Comparison of ENCODE assay signal across 23 cellular contexts in genomic region chr15:87167055-87167454, GRCh38.
DNase-seq lines count a peak whose midpoint lies in the region; ATAC-seq, FAIRE-seq and TF ChIP-seq lines count a peak whose summit lies in the region.
"Had no signal": no experiment of that assay in that cellular context is flagged by ENCODE, and none has a peak within 500 bp of the region (broad histone marks: within the 10 kb centered on the region; RNA-seq: fewer than 3 reads in every experiment).

No MANE protein-coding gene starts in this region.

- H3K4me3 Mint-ChIP-seq in HFFc6 = no peak overlapping the region
- H3K4me3 Mint-ChIP-seq: CD4-positive, CD25-positive, alpha-beta regulatory T cell; IgD-negative memory B cell had no signal

- TF ChIP-seq CTCF in HFFc6 (IDR thresholded peaks at IDR 0.05) (no peak), bronchial epithelial cell (IDR thresholded peaks at IDR 0.05; ENCODE audit: insufficient read depth, low read length, severe bottlenecking) (no peak), BE2C (IDR thresholded peaks at IDR 0.05; ENCODE audit: low read depth, low read length) (no peak)

- H3K9me3 Mint-ChIP-seq in HFFc6 = no peaks in the 10 kb centered on the region; the same call in 1 of the 2 replicates

- H3K4me3 ChIP-seq in bronchial epithelial cell (ENCODE audit: low read depth, low read length) (no peak overlapping the region), mesenchymal stem cell (ENCODE audit: insufficient read depth in 1 of 2, low read depth in 1 of 2, low read length in 2 of 2) (no peak overlapping the region), BE2C (ENCODE audit: low read depth, low read length) (no peak overlapping the region)
- H3K4me3 ChIP-seq: MG63, SK-N-MC had no signal

- H3K23ac ChIP-seq in mesenchymal stem cell (ENCODE audit: low read length in 2 of 2) = no peak overlapping the region

- FAIRE-seq in bronchial epithelial cell (lab: Jason Lieb, UNC) = no peak
- FAIRE-seq: HTR-8/SVneo had no signal

- no peak overlapping the region for H4K91ac ChIP-seq in mesenchymal stem cell (ENCODE audit: low read length)

- H3K36me3 Mint-ChIP-seq in HFFc6 (ENCODE audit: low read depth) = no peaks in the 10 kb centered on the region
- H3K36me3 Mint-ChIP-seq: CD4-positive, CD25-positive, alpha-beta regulatory T cell; IgD-negative memory B cell had no signal

- no peaks in the 10 kb centered on the region for H3K27me3 ChIP-seq in bronchial epithelial cell (ENCODE audit: control insufficient read depth, insufficient read depth, low read length)
- no peaks in the 10 kb centered on the region for H3K27me3 ChIP-seq in mesenchymal stem cell (ENCODE audit: control insufficient read depth in 1 of 2, insufficient read depth in 1 of 2, low read length in 2 of 2)
- no peaks in the 10 kb centered on the region for H3K27me3 ChIP-seq in BE2C
- H3K27me3 ChIP-seq: MG63 had no signal

- H3K27ac ChIP-seq in mesenchymal stem cell (ENCODE audit: low read length, poor library complexity, severe bottlenecking) = no peak overlapping the region
- H3K27ac ChIP-seq: SK-N-MC had no signal

- no peak overlapping the region for H2AFZ ChIP-seq in mesenchymal stem cell (ENCODE audit: low read depth, low read length)

- H3K4me1 ChIP-seq in mesenchymal stem cell (ENCODE audit: control insufficient read depth, insufficient read depth, low read depth, low read length) = no peaks in the 10 kb centered on the region
- H3K4me1 ChIP-seq in BE2C = no peaks in the 10 kb centered on the region

- no peak overlapping the region for H2BK15ac ChIP-seq in mesenchymal stem cell (ENCODE audit: low read depth, poor library complexity, severe bottlenecking)

- no peaks in the 10 kb centered on the region; the same call in 1 of the 2 replicates for H3K27me3 Mint-ChIP-seq in HFFc6 (ENCODE audit: insufficient read depth)
- H3K27me3 Mint-ChIP-seq: CD4-positive, CD25-positive, alpha-beta regulatory T cell; IgD-negative memory B cell had no signal

- H3K4ac ChIP-seq in mesenchymal stem cell (ENCODE audit: low read depth in 1 of 2, low read length in 2 of 2) = no peak overlapping the region

- no peak overlapping the region for H3K4me2 ChIP-seq in mesenchymal stem cell (ENCODE audit: low read length, poor library complexity, severe bottlenecking)

- no peak overlapping the region for H4K8ac ChIP-seq in mesenchymal stem cell (ENCODE audit: low read length)

- no peak overlapping the region for H2BK120ac ChIP-seq in mesenchymal stem cell (ENCODE audit: low read depth, low read length)

- H3K36me3 ChIP-seq in bronchial epithelial cell (ENCODE audit: control insufficient read depth, insufficient read depth, low read length) = no peaks in the 10 kb centered on the region
- no peaks in the 10 kb centered on the region for H3K36me3 ChIP-seq in mesenchymal stem cell (ENCODE audit: control insufficient read depth in 1 of 2, insufficient read depth in 2 of 2, low read depth in 1 of 2, low read length in 2 of 2)
- H3K36me3 ChIP-seq in BE2C = no peaks in the 10 kb centered on the region
- H3K36me3 ChIP-seq: MG63 had no signal

- H3K4me1 Mint-ChIP-seq in HFFc6 (ENCODE audit: low read depth) = peaks cover 14% of the 10 kb centered on the region; the same call in 1 of the 2 replicates
- H3K4me1 Mint-ChIP-seq: IgD-negative memory B cell had no signal

- ATAC-seq in HG03571 (IDR thresholded peaks at IDR 0.05; ENCODE audit: unreplicated experiment) (no peak), GM18520 (IDR thresholded peaks at IDR 0.05; ENCODE audit: unreplicated experiment) (no peak)

- DNase-seq in HFFc6 = peak; percentile 36
- peak; percentile 81 for DNase-seq in RPMI7951 (ENCODE audit: low read depth)
- peak; percentile 62 for DNase-seq in bronchial epithelial cell (ENCODE audit: low read depth)
- peak; percentile 56 for DNase-seq in mesenchymal stem cell
- DNase-seq in BE2C = no peak
- DNase-seq: CD4-positive, CD25-positive, alpha-beta regulatory T cell; DMS79; GDM1; H7; Karpas-422; MG63; NCI-H1048; NCI-H1417 treated with DMSO at 0.1 percent for 48 hours; NCI-H187; NCI-H446; NCI-H526; RPMI8226; SHP77 treated with DMSO at 0.1 percent for 48 hours had no signal

- no peak overlapping the region for H2BK12ac ChIP-seq in mesenchymal stem cell (ENCODE audit: low read length in 2 of 2)

- no peak overlapping the region for H3K18ac ChIP-seq in mesenchymal stem cell (ENCODE audit: low read depth in 1 of 2, low read length in 2 of 2)

- no peaks in the 10 kb centered on the region for H3K79me1 ChIP-seq in mesenchymal stem cell (replicated peaks; ENCODE audit: low read length, poor library complexity, severe bottlenecking)

- no peak overlapping the region for H3K14ac ChIP-seq in mesenchymal stem cell (ENCODE audit: low read length in 2 of 2)

- H2AK5ac ChIP-seq in mesenchymal stem cell (ENCODE audit: low read length, severe bottlenecking) = no peak overlapping the region

- peaks cover 12% of the 10 kb centered on the region for H3K9me3 ChIP-seq in mesenchymal stem cell (ENCODE audit: control insufficient read depth, low read length)
- no peaks in the 10 kb centered on the region for H3K9me3 ChIP-seq in BE2C
- H3K9me3 ChIP-seq: MG63 had no signal

- no peak overlapping the region; the same call in 1 of the 2 replicates for H3K27ac Mint-ChIP-seq in HFFc6
- H3K27ac Mint-ChIP-seq: CD4-positive, CD25-positive, alpha-beta regulatory T cell; IgD-negative memory B cell had no signal

- H3K9ac ChIP-seq in mesenchymal stem cell (ENCODE audit: low read length) = no peak overlapping the region

- H2BK5ac ChIP-seq in mesenchymal stem cell (ENCODE audit: low read depth, low read length, poor library complexity, severe bottlenecking) = no peak overlapping the region
